ENCODE assay signal across 8 cellular contexts in genomic region chr10:67788028-67788886, GRCh38. TPM values are rescaled to one million over a fixed set of nuclear protein-coding genes. Genes with fewer than 3 reads are reported as not detected.
A peak's percentile ranks its signal among the peaks of the same experiment; 100 is the strongest.
DNase-seq lines count a peak whose midpoint lies in the region; ATAC-seq and TF ChIP-seq lines count a peak whose summit lies in the region.

No MANE protein-coding gene starts in this region.

- TF ChIP-seq CTCF in BJ (IDR thresholded peaks at IDR 0.05; ENCODE audit: insufficient read depth, low read depth, low read length), result peak; percentile 49

- no peaks in the 10 kb centered on the region for H3K27me3 Mint-ChIP-seq in activated naive CD8-positive, alpha-beta T cell treated with anti-CD3 and anti-CD28 coated beads, Interleukin-2, amount 10 ng/mL, durations not matched to agents 7 days and 5 days

- peak overlapping the region; percentile 71 for H3K4me3 Mint-ChIP-seq in activated naive CD8-positive, alpha-beta T cell treated with anti-CD3 and anti-CD28 coated beads, Interleukin-2, amount 10 ng/mL, durations not matched to agents 7 days and 5 days

- peaks cover 2% of the 10 kb centered on the region for H3K36me3 Mint-ChIP-seq in activated naive CD8-positive, alpha-beta T cell treated with anti-CD3 and anti-CD28 coated beads, Interleukin-2, amount 10 ng/mL, durations not matched to agents 7 days and 5 days

- H3K9me3 Mint-ChIP-seq in activated naive CD8-positive, alpha-beta T cell treated with anti-CD3 and anti-CD28 coated beads, Interleukin-2, amount 10 ng/mL, durations not matched to agents 7 days and 5 days, result no peaks in the 10 kb centered on the region

- ATAC-seq in GM19328 (IDR thresholded peaks at IDR 0.05; ENCODE audit: unreplicated experiment) (peak; percentile 68), HG03442 (IDR thresholded peaks at IDR 0.05; ENCODE audit: unreplicated experiment) (peak; percentile 75)
- ATAC-seq in activated naive CD8-positive, alpha-beta T cell treated with anti-CD3 and anti-CD28 coated beads, Interleukin-2, amount 10 ng/mL, durations not matched to agents 7 days and 5 days (ENCODE audit: low read depth), result peak; percentile 62

- POLR2A ChIA-PET in BJ (lab: Charles Lee), result no interaction called here
- POLR2A ChIA-PET in activated naive CD8-positive, alpha-beta T cell treated with anti-CD3 and anti-CD28 coated beads, Interleukin-2, amount 10 ng/mL, durations not matched to agents 7 days and 5 days (lab: Charles Lee), result interaction anchor here (0.6 to 2.1 kb wide), 9 partner anchors 17 to 544 kb away, joined by 3 to 10 read pairs (median 4); partner anchors contain the start of genes DNAJC12, HNRNPH3 and SIRT1

- H3K4me3 ChIP-seq in BJ (ENCODE audit: low read depth, low read length), result no peak overlapping the region

- CTCF ChIA-PET in BJ (lab: Yijun Ruan, JAX), result interaction anchor here (0.6 to 3.5 kb wide), 12 partner anchors 9 to 1044 kb away, joined by 3 to 36 read pairs (median 3); no protein-coding TSS in a partner anchor

- H3K27me3 ChIP-seq in BJ (ENCODE audit: control insufficient read depth, insufficient read depth, low read length), result no peaks in the 10 kb centered on the region

- H3K4me1 Mint-ChIP-seq in activated naive CD8-positive, alpha-beta T cell treated with anti-CD3 and anti-CD28 coated beads, Interleukin-2, amount 10 ng/mL, durations not matched to agents 7 days and 5 days, result peaks cover 43% of the 10 kb centered on the region

- DNase-seq in BJ (ENCODE audit: low read depth) (no peak), SKM-1 treated with dmso at 0.1 percent for 144 hours (lab: John Stamatoyannopoulos, UW; ENCODE audit: unreplicated experiment) (peak; percentile 58), kidney tubule cell (ENCODE audit: low spot score) (peak; percentile 58), NCI-H1436 treated with DMSO at 0.1 percent for 48 hours (lab: John Stamatoyannopoulos, UW) (no peak)
- peak; percentile 85 for DNase-seq in activated naive CD8-positive, alpha-beta T cell treated with anti-CD3 and anti-CD28 coated beads, Interleukin-2, amount 10 ng/mL, durations not matched to agents 7 days and 5 days
- peak; percentile 39 to 42 for DNase-seq in stimulated activated CD8-positive, alpha-beta memory T cell treated with anti-CD3 and anti-CD28 coated beads, Interleukin-4, amount 100 ng/mL, for 1 hour (ENCODE audit: low read depth in 2 of 2, low spot score in 1 of 2)

- H3K27ac Mint-ChIP-seq in activated naive CD8-positive, alpha-beta T cell treated with anti-CD3 and anti-CD28 coated beads, Interleukin-2, amount 10 ng/mL, durations not matched to agents 7 days and 5 days, result peak overlapping the region; percentile 83

- no peaks in the 10 kb centered on the region for H3K36me3 ChIP-seq in BJ (ENCODE audit: control insufficient read depth, insufficient read depth, low read length)

RNA-seq across cellular contexts. Expression of gene DNAJC12, which starts 49.7 kb away (rescaled TPM):
- 0.13 and 0.42 TPM in 2 replicates for polyA plus RNA-seq in BJ (2011; rRNA removed)
- not detected in 2 replicates for polyA minus RNA-seq in BJ (2011; rRNA and poly(A)+ RNA removed)
- total RNA-seq in activated naive CD8-positive, alpha-beta T cell treated with anti-CD3 and anti-CD28 coated beads, Interleukin-2, amount 10 ng/mL, durations not matched to agents 7 days and 5 days, result 1 to 10 TPM; 3.6 to 4.1 TPM

Comparison
In these comparisons a context has a peak if more than half of its experiments do, and no peak if none do; other contexts are left out.
1. DNase-seq: peak in SKM-1 treated with dmso at 0.1 percent for 144 hours (single experiment), activated naive CD8-positive, alpha-beta T cell treated with anti-CD3 and anti-CD28 coated beads, Interleukin-2, amount 10 ng/mL, durations not matched to agents 7 days and 5 days (single experiment), kidney tubule cell (single experiment) and stimulated activated CD8-positive, alpha-beta memory T cell treated with anti-CD3 and anti-CD28 coated beads, Interleukin-4, amount 100 ng/mL, for 1 hour (2 of 2); none in BJ (single experiment) and NCI-H1436 treated with DMSO at 0.1 percent for 48 hours (single experiment).
2. Peak in every context shown above with its lines, with median percentiles within 50 percentile points of each other: ATAC-seq.